Comparison of ENCODE assay signal across 24 cellular contexts in genomic region chr3:196044513-196044912, GRCh38. TPM values are rescaled to one million over a fixed set of nuclear protein-coding genes. Genes with fewer than 3 reads are reported as not detected.
DNase-seq lines count a peak whose midpoint lies in the region; ATAC-seq, FAIRE-seq and TF ChIP-seq lines count a peak whose summit lies in the region.
"Had no signal": no experiment of that assay in that cellular context is flagged by ENCODE, and none has a peak within 500 bp of the region (broad histone marks: within the 10 kb centered on the region; RNA-seq: fewer than 3 reads in every experiment).

No MANE protein-coding gene starts in this region.

- no peak overlapping the region for H2BK12ac ChIP-seq in H1 (ENCODE audit: low read depth, low read length)

- H3K4me2 ChIP-seq in H1 (ENCODE audit: insufficient read depth in 1 of 2, low read depth in 2 of 2, low read length in 2 of 2): no peak overlapping the region
- H3K4me2 ChIP-seq: A549; BLaER1 treated with 17β-estradiol and CSF1 and Interleukin-3, amounts not matched to agents 10 nM and 100 nM; GM23338 had no signal

- H3K27me3 ChIP-seq in H7 (ENCODE audit: control insufficient read depth, insufficient read depth, low read length) (no peaks in the 10 kb centered on the region), H1 (replicated peaks in 1 of 4; ENCODE audit: control insufficient read depth in 3 of 4, extremely low read depth in 1 of 4, insufficient read depth in 3 of 4, low read length in 3 of 4) (no peaks in the 10 kb centered on the region)
- H3K27me3 ChIP-seq: BE2C; BLaER1 treated with 17β-estradiol and CSF1 and Interleukin-3, amounts not matched to agents 10 nM and 100 nM had no signal

- no peak overlapping the region for H3K4me3 Mint-ChIP-seq in stimulated activated effector memory CD8-positive, alpha-beta T cell treated with anti-CD3 and anti-CD28 coated beads, Interleukin-12 subunit alpha, Interleukin-12 subunit beta, amount 100 ng/mL, for 72 hours
- H3K4me3 Mint-ChIP-seq: CD14-positive monocyte; CD4-positive, alpha-beta T cell; CD8-positive, alpha-beta memory T cell; GM23338 had no signal

- H3K4me1 ChIP-seq in H1 (replicated peaks in 1 of 4; ENCODE audit: control insufficient read depth in 3 of 4, insufficient read depth in 4 of 4, low read length in 3 of 4): no peaks in the 10 kb centered on the region
- H3K4me1 ChIP-seq: A549; BLaER1 treated with 17β-estradiol and CSF1 and Interleukin-3, amounts not matched to agents 10 nM and 100 nM had no signal

- TF ChIP-seq POLR2A in H1 (IDR thresholded peaks at IDR 0.05; ENCODE audit: control extremely low read depth in 1 of 2, low read depth in 2 of 2, low read length in 2 of 2): no peak

- no peak overlapping the region for H3K23ac ChIP-seq in H1 (ENCODE audit: insufficient read length)

- H3K9ac ChIP-seq in H1 (replicated peaks in 1 of 4; ENCODE audit: extremely low read depth in 1 of 4, low read depth in 3 of 4, low read length in 3 of 4): no peak overlapping the region
- H3K9ac ChIP-seq: BLaER1 treated with 17β-estradiol and CSF1 and Interleukin-3, amounts not matched to agents 10 nM and 100 nM had no signal

- peak; percentile 48 for DNase-seq in D341Med (ENCODE audit: low spot score)
- peak; percentile 30 for DNase-seq in H7
- no peak for DNase-seq in H1 (ENCODE audit: low read depth in 1 of 2, low spot score in 2 of 2)
- DNase-seq in stimulated activated effector memory CD8-positive, alpha-beta T cell treated with anti-CD3 and anti-CD28 coated beads, Interleukin-12 subunit alpha, Interleukin-12 subunit beta, amount 100 ng/mL, for 72 hours (ENCODE audit: low spot score in 2 of 2): no peak
- no peak for DNase-seq in HEK293T (ENCODE audit: extremely low spot score)
- DNase-seq: 8988T; ACHN; AML-193; BE2C; CD4-positive, alpha-beta T cell; CD8-positive, alpha-beta memory T cell; DMS53; DND-41; HCEC 1CT had no signal

- no peak overlapping the region for H2BK20ac ChIP-seq in H1 (ENCODE audit: low read length)

- H3K36me3 ChIP-seq in H7 (replicated peaks; ENCODE audit: control insufficient read depth, insufficient read depth, low read length): peaks cover 3% of the 10 kb centered on the region
- H3K36me3 ChIP-seq in H1 (ENCODE audit: control insufficient read depth in 2 of 4, insufficient read depth in 4 of 4, low read length in 3 of 4): peaks cover 0 to 7% (median 4%) of the 10 kb centered on the region in 4 experiments; a peak in 7 of 8 replicates

- H2BK120ac ChIP-seq in H1 (replicated peaks; ENCODE audit: low read depth, low read length): no peak overlapping the region

- peaks cover 12% of the 10 kb centered on the region for H3K9me3 Mint-ChIP-seq in stimulated activated effector memory CD8-positive, alpha-beta T cell treated with anti-CD3 and anti-CD28 coated beads, Interleukin-12 subunit alpha, Interleukin-12 subunit beta, amount 100 ng/mL, for 72 hours

- no peak overlapping the region for H2AFZ ChIP-seq in H1 (ENCODE audit: low read length)
- H2AFZ ChIP-seq: GM23338 had no signal

- H3K36me3 Mint-ChIP-seq in stimulated activated effector memory CD8-positive, alpha-beta T cell treated with anti-CD3 and anti-CD28 coated beads, Interleukin-12 subunit alpha, Interleukin-12 subunit beta, amount 100 ng/mL, for 72 hours: peaks cover 63% of the 10 kb centered on the region

- H2AK5ac ChIP-seq in H1 (ENCODE audit: low read depth, low read length): peak overlapping the region; percentile 86; the same call in 1 of the 2 replicates

- FAIRE-seq in H1 (lab: Jason Lieb, UNC): no peak
- FAIRE-seq: A549, G401.6, GM12891, GM18507, H54 had no signal

- H2BK5ac ChIP-seq in H1 (ENCODE audit: low read depth, low read length): no peak overlapping the region

- H4K20me1 ChIP-seq in H1 (replicated peaks in 1 of 2; ENCODE audit: control insufficient read depth in 1 of 2, insufficient read depth in 2 of 2, low read length in 2 of 2): peaks cover 0 to 1% of the 10 kb centered on the region in 2 experiments

- no peak overlapping the region for H3K27ac ChIP-seq in H1 (ENCODE audit: low read depth, low read length)
- H3K27ac ChIP-seq: A549; BLaER1 treated with 17β-estradiol and CSF1 and Interleukin-3, amounts not matched to agents 10 nM and 100 nM had no signal

- H3K4me3 ChIP-seq in H7 (ENCODE audit: insufficient read depth, low read depth, low read length): no peak overlapping the region
- H3K4me3 ChIP-seq in H1 (ENCODE audit: extremely low read depth in 1 of 4, insufficient read depth in 2 of 4, low read depth in 3 of 4, low read length in 4 of 4): no peak overlapping the region
- H3K4me3 ChIP-seq: A549; BLaER1 treated with 17β-estradiol and CSF1 and Interleukin-3, amounts not matched to agents 10 nM and 100 nM; GM23338 had no signal

- no peaks in the 10 kb centered on the region for H3K79me1 ChIP-seq in H1 (ENCODE audit: low read depth, low read length)

- H3K23me2 ChIP-seq in H1 (ENCODE audit: low read depth, low read length): no peaks in the 10 kb centered on the region

- no peak overlapping the region for H2BK15ac ChIP-seq in H1 (ENCODE audit: low read length)

- no peak overlapping the region for H4K8ac ChIP-seq in H1 (ENCODE audit: extremely low read depth, insufficient read depth, low read length)

- no peaks in the 10 kb centered on the region for H3K9me3 ChIP-seq in H1 (ENCODE audit: insufficient read depth in 2 of 2, low read depth in 1 of 2, low read length in 1 of 2)
- H3K9me3 ChIP-seq: A549, BE2C had no signal

- no peak overlapping the region for H3K14ac ChIP-seq in H1 (ENCODE audit: insufficient read length)

- no peak overlapping the region for H3K56ac ChIP-seq in H1 (replicated peaks; ENCODE audit: insufficient read length, low read depth, low read length)

- TF ChIP-seq EP300 in H1 (IDR thresholded peaks at IDR 0.05; ENCODE audit: borderline replicate concordance in 1 of 2, low read depth in 2 of 2, low read length in 2 of 2): no peak

- no peaks in the 10 kb centered on the region for H3K4me1 Mint-ChIP-seq in stimulated activated effector memory CD8-positive, alpha-beta T cell treated with anti-CD3 and anti-CD28 coated beads, Interleukin-12 subunit alpha, Interleukin-12 subunit beta, amount 100 ng/mL, for 72 hours
- H3K4me1 Mint-ChIP-seq: CD14-positive monocyte; CD8-positive, alpha-beta memory T cell had no signal

- H3K79me2 ChIP-seq in H1 (ENCODE audit: control insufficient read depth in 1 of 2, insufficient read depth in 2 of 2, low read length in 2 of 2): no peaks in the 10 kb centered on the region

- no peak overlapping the region for H4K91ac ChIP-seq in H1 (replicated peaks; ENCODE audit: insufficient read length, low read length)

- POLR2A ChIA-PET in H1 (lab: Charles Lee; ENCODE audit: partially characterized antibody): interaction anchor here (0.6 kb wide), 1 partner anchor 34 kb away, joined by 4 read pairs; no protein-coding TSS in a partner anchor
- POLR2A ChIA-PET in HEK293T (lab: Yijun Ruan, JAX): no interaction called here

- TF ChIP-seq RAD21 in H1 (IDR thresholded peaks at IDR 0.05 in 1 of 2, conservative IDR thresholded peaks at IDR 0.05 in 1 of 2; ENCODE audit: low read depth in 2 of 2, low read length in 2 of 2): no peak

- 95% methylated on average over 26 of the region's 27 CpGs; no CpG with 5 or more reads in 1 of the 2 experiments for WGBS in H1 (ENCODE audit: extremely low coverage in 1 of 2, insufficient coverage in 1 of 2, insufficient read length in 1 of 2, insufficient replicate concordance in 2 of 2, low coverage in 1 of 2, low lambda C conversion rate in 2 of 2, missing lambda C conversion rate in 1 of 2), 2 experiments

- peak overlapping the region; percentile 17 for H3K27ac Mint-ChIP-seq in stimulated activated effector memory CD8-positive, alpha-beta T cell treated with anti-CD3 and anti-CD28 coated beads, Interleukin-12 subunit alpha, Interleukin-12 subunit beta, amount 100 ng/mL, for 72 hours
- H3K27ac Mint-ChIP-seq: CD4-positive, alpha-beta T cell had no signal

- H4K5ac ChIP-seq in H1 (ENCODE audit: insufficient read length, low read depth, low read length): no peak overlapping the region

- H3K4ac ChIP-seq in H1 (replicated peaks; ENCODE audit: insufficient read length, low read depth, low read length): no peak overlapping the region

- CTCF ChIA-PET in H1 (lab: Charles Lee; ENCODE audit: partially characterized antibody) (interaction anchor here (1.3 to 1.4 kb wide), 2 partner anchors 18 to 28 kb away, joined by 3 read pairs; no protein-coding TSS in a partner anchor), HEK293T (lab: Yijun Ruan, JAX) (no interaction called here)

- H3K18ac ChIP-seq in H1 (ENCODE audit: extremely low read depth, low read length): no peak overlapping the region

- no peak for TF ChIP-seq CTCF in H1 (IDR thresholded peaks at IDR 0.05; ENCODE audit: control extremely low read depth in 1 of 3, insufficient read depth in 1 of 3, low read depth in 1 of 3, low read length in 3 of 3)

- ATAC-seq in stimulated activated effector memory CD8-positive, alpha-beta T cell treated with anti-CD3 and anti-CD28 coated beads, Interleukin-12 subunit alpha, Interleukin-12 subunit beta, amount 100 ng/mL, for 72 hours: no peak
- no peak for ATAC-seq in HG03139 (IDR thresholded peaks at IDR 0.05; ENCODE audit: unreplicated experiment)
- ATAC-seq in HG02623 (IDR thresholded peaks at IDR 0.05; ENCODE audit: unreplicated experiment): no peak

TF ChIP-seq in H1, 55 proteins besides CTCF, POLR2A, EP300 and RAD21 (continues in another document):
- TF ChIP-seq ZNF274 (IDR thresholded peaks at IDR 0.05; ENCODE audit: borderline replicate concordance, extremely low read depth, low read length): no peak
- TF ChIP-seq SP4 (IDR thresholded peaks at IDR 0.05; ENCODE audit: low read length): no peak
- TF ChIP-seq TAF1 (IDR thresholded peaks at IDR 0.05; ENCODE audit: low read depth, low read length): no peak
- TF ChIP-seq BCL11A (IDR thresholded peaks at IDR 0.05; ENCODE audit: low read depth in 2 of 2, low read length in 2 of 2): no peak

TF ChIP-seq in HEK293T, 16 proteins besides CTCF, POLR2A, EP300 and RAD21 (continues in another document):
- no peak for TF ChIP-seq ARNT (IDR thresholded peaks at IDR 0.05)
- TF ChIP-seq FOXA1 (IDR thresholded peaks at IDR 0.05): no peak
- no peak for TF ChIP-seq ZNF384 (IDR thresholded peaks at IDR 0.05)
- TF ChIP-seq L3MBTL2 (conservative IDR thresholded peaks at IDR 0.05): no peak
- TF ChIP-seq LEF1 (IDR thresholded peaks at IDR 0.05; ENCODE audit: borderline replicate concordance): no peak
- no peak for TF ChIP-seq SP1 (IDR thresholded peaks at IDR 0.05)
- no peak for TF ChIP-seq FOXK2 (IDR thresholded peaks at IDR 0.05)

RNA-seq across cellular contexts. Expression of gene TFRC, which starts 37.4 kb away (rescaled TPM):
- 70.5 and 80.6 TPM in 2 replicates for total RNA-seq in H7 (2014; rRNA removed; shearing (Covaris generic))
- total RNA-seq in H1 (2021; fragmentation: NEBNext Ultra II Directional; extraction: Animal tissue kit (Norgen Biotek cat#: 25700)): 146 and 161 TPM in 2 replicates
- polyA plus RNA-seq in H1 (2011; rRNA removed): 19.3 and 67.3 TPM in 2 replicates
- polyA plus RNA-seq in H1 (2011; cell fraction: cytosol; rRNA removed): 38.7 TPM
- 39.2 TPM for polyA plus RNA-seq in H1 (2011; cell fraction: nucleus; rRNA removed)
- polyA plus RNA-seq in H1 (2012, experiment 1 of 2): 111 to 150 TPM (median 125 TPM) in 4 replicates
- 9.4 TPM for polyA plus RNA-seq in H1 (2012, experiment 2 of 2)
- 108 TPM for polyA plus RNA-seq in H1 (2013, experiment 1 of 2)
- polyA plus RNA-seq in H1 (2013, experiment 2 of 2): 103 TPM
- polyA minus RNA-seq in H1 (2011; rRNA and poly(A)+ RNA removed): 139 and 420 TPM in 2 replicates
- polyA minus RNA-seq in H1 (2011; cell fraction: cytosol; rRNA and poly(A)+ RNA removed): 116 TPM
- 156 TPM for polyA minus RNA-seq in H1 (2011; cell fraction: nucleus; rRNA and poly(A)+ RNA removed)

Comparison
In these comparisons a context has a peak if more than half of its experiments do, and no peak if none do; other contexts are left out.
1. DNase-seq: peak in D341Med (single experiment) and H7 (single experiment); none in H1 (0 of 2), stimulated activated effector memory CD8-positive, alpha-beta T cell treated with anti-CD3 and anti-CD28 coated beads, Interleukin-12 subunit alpha, Interleukin-12 subunit beta, amount 100 ng/mL, for 72 hours (0 of 2) and HEK293T (single experiment).